ENCODE assay signal across 21 cellular contexts in the genomic region with DNA sequence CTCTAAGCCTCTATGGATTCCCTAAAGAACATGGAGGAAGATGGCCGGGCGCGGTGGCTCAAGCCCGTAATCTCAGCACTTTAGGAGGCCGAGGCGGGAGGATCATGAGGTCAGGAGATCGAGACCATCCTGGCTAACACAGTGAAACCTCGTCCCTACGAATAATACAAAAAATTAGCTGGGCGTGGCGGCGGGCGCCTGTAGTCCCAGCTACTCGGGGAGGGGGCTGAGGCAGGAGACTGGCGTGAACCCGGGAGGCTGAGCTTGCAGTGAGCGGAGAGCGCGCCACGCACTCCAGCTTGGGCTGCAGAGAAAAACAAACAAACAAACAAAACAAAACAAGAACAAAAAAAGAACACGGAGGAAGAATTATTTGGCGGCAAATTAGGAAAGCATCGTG. TPM values are rescaled to one million over a fixed set of nuclear protein-coding genes. Genes with fewer than 3 reads are reported as not detected.
DNase-seq lines count a peak whose midpoint lies in the region; ATAC-seq and TF ChIP-seq lines count a peak whose summit lies in the region.
"Had no signal": no experiment of that assay in that cellular context is flagged by ENCODE, and none has a peak within 500 bp of the region (broad histone marks: within the 10 kb centered on the region; RNA-seq: fewer than 3 reads in every experiment).

No MANE protein-coding gene starts in this region.

- POLR2A ChIA-PET in Caco-2 (lab: Charles Lee) (no interaction called here), OCI-LY7 (lab: Charles Lee) (interaction anchor here (0.9 to 2.0 kb wide), 3 partner anchors 11 to 188 kb away, joined by 3 to 5 read pairs (median 3); no protein-coding TSS in a partner anchor)
- POLR2A ChIA-PET in naive thymus-derived CD8-positive, alpha-beta T cell (lab: Charles Lee), result interaction anchor here (1.2 kb wide), 1 partner anchor 184 kb away, joined by 3 read pairs; no protein-coding TSS in a partner anchor

- no peaks in the 10 kb centered on the region for H3K36me3 ChIP-seq in Caco-2 (ENCODE audit: control insufficient read depth, insufficient read depth, low read length)
- H3K36me3 ChIP-seq in duodenal mucosa (ENCODE audit: control insufficient read depth in 1 of 2, insufficient read depth in 2 of 2, low read length in 2 of 2), result no peaks in the 10 kb centered on the region
- H3K36me3 ChIP-seq in mucosa of rectum (ENCODE audit: control insufficient read depth in 2 of 2, insufficient read depth in 2 of 2, low read length in 2 of 2), result no peaks in the 10 kb centered on the region
- no peaks in the 10 kb centered on the region for H3K36me3 ChIP-seq in OCI-LY7 (ENCODE audit: insufficient read depth, low read length)
- H3K36me3 ChIP-seq: BE2C; BLaER1 treated with 17β-estradiol and CSF1 and Interleukin-3, amounts not matched to agents 10 nM and 100 nM; HAP-1 had no signal

- DNase-seq in Caco-2, result no peak
- peak; percentile 42 for DNase-seq in NCI-H2227 treated with DMSO at 0.1 percent for 48 hours (lab: John Stamatoyannopoulos, UW)
- no peak for DNase-seq in T-helper 2 cell treated with Interferon-gamma antibody and Interleukin-4, amounts not matched to agents 5 μg/mL and 100 μg/mL, for 36 hours (ENCODE audit: low spot score)
- DNase-seq in naive thymus-derived CD8-positive, alpha-beta T cell, result no peak
- DNase-seq in OCI-LY7 (ENCODE audit: low spot score), result no peak
- DNase-seq: 8988T; ACHN; AML-193; BE2C; Calu3; CD4-positive, alpha-beta T cell; CD8-positive, alpha-beta memory T cell; GF-D8; HFFc6 had no signal

- no peak overlapping the region for H3K4me2 ChIP-seq in OCI-LY7 (ENCODE audit: low read length)
- H3K4me2 ChIP-seq: BLaER1 treated with 17β-estradiol and CSF1 and Interleukin-3, amounts not matched to agents 10 nM and 100 nM; GM23338 had no signal

- no peak for ATAC-seq in naive thymus-derived CD8-positive, alpha-beta T cell
- ATAC-seq: A549 had no signal

- intact Hi-C loops in Caco-2 (cut with micrococcal nuclease; ENCODE audit: unreplicated experiment) (no loop called here), OCI-LY7 (cut with micrococcal nuclease; ENCODE audit: unreplicated experiment) (loop anchor here (10.0 kb wide), 1 partner anchor 504 kb away; no protein-coding TSS in a partner anchor)

- H2AFZ ChIP-seq in OCI-LY7 (ENCODE audit: low read length), result no peak overlapping the region
- H2AFZ ChIP-seq: GM23338 had no signal

- H3K4me3 ChIP-seq in Caco-2 (ENCODE audit: low read depth, low read length) (no peak overlapping the region), duodenal mucosa (ENCODE audit: low read depth in 1 of 2, low read length in 2 of 2) (peak overlapping the region; percentile 25 to 29), mucosa of rectum (ENCODE audit: low read length in 2 of 2) (peak overlapping the region in 1 of 2 donors; percentile 39), OCI-LY7 (ENCODE audit: low read depth, low read length, poor library complexity, severe bottlenecking) (no peak overlapping the region)
- H3K4me3 ChIP-seq: A549; BLaER1 treated with 17β-estradiol and CSF1 and Interleukin-3, amounts not matched to agents 10 nM and 100 nM; GM23338; HAP-1 had no signal

- no peaks in the 10 kb centered on the region for H3K27me3 ChIP-seq in Caco-2 (replicated peaks; ENCODE audit: control insufficient read depth, insufficient read depth, low read length)
- H3K27me3 ChIP-seq in duodenal mucosa (ENCODE audit: control insufficient read depth in 1 of 2, insufficient read depth in 2 of 2, low read length in 2 of 2), result no peaks in the 10 kb centered on the region
- no peaks in the 10 kb centered on the region for H3K27me3 ChIP-seq in mucosa of rectum (ENCODE audit: control insufficient read depth in 2 of 2, insufficient read depth in 2 of 2, low read length in 2 of 2)
- H3K27me3 ChIP-seq: BE2C; BLaER1 treated with 17β-estradiol and CSF1 and Interleukin-3, amounts not matched to agents 10 nM and 100 nM had no signal

- CTCF ChIA-PET in Caco-2 (lab: Charles Lee) (interaction anchor here (0.7 kb wide), 1 partner anchor 42 kb away, joined by 3 read pairs; no protein-coding TSS in a partner anchor), OCI-LY7 (lab: Charles Lee; ENCODE audit: unreplicated experiment) (no interaction called here)

- H3K4me1 ChIP-seq in Caco-2 (peaks cover 39% of the 10 kb centered on the region), duodenal mucosa (ENCODE audit: control insufficient read depth in 1 of 2, insufficient read depth in 2 of 2, low read length in 2 of 2) (peaks cover 25 to 31% of the 10 kb centered on the region in 2 donors), mucosa of rectum (ENCODE audit: control insufficient read depth in 2 of 2, insufficient read depth in 2 of 2, low read length in 2 of 2) (peaks cover 14 to 39% of the 10 kb centered on the region in 2 donors), OCI-LY7 (ENCODE audit: insufficient read depth, low read length, poor library complexity, severe bottlenecking) (peaks cover 10% of the 10 kb centered on the region)

- TF ChIP-seq CTCF in Caco-2 (IDR thresholded peaks at IDR 0.05; ENCODE audit: insufficient read depth in 1 of 2, low read depth in 1 of 2, low read length in 1 of 2, severe bottlenecking in 1 of 2, unreplicated experiment in 1 of 2) (no peak), OCI-LY7 (conservative IDR thresholded peaks at IDR 0.05; ENCODE audit: low read length) (no peak)

- no TSS peak for BruUV-seq in Caco-2 (replicated peaks; lab: Mats Ljungman, UMichigan)
- no TSS peak for BruUV-seq in OCI-LY7 (replicated peaks; lab: Mats Ljungman, UMichigan)

- H3K36me3 Mint-ChIP-seq in Caco-2 (ENCODE audit: insufficient read depth, unreplicated experiment), result peaks cover 5% of the 10 kb centered on the region
- no peaks in the 10 kb centered on the region for H3K36me3 Mint-ChIP-seq in T-helper 2 cell treated with Interferon-gamma antibody and Interleukin-4, amounts not matched to agents 5 μg/mL and 100 μg/mL, for 36 hours (ENCODE audit: low read depth)
- H3K36me3 Mint-ChIP-seq in naive thymus-derived CD8-positive, alpha-beta T cell, result no peaks in the 10 kb centered on the region
- H3K36me3 Mint-ChIP-seq: CD14-positive monocyte; CD8-positive, alpha-beta memory T cell had no signal

- H3K9me3 ChIP-seq in Caco-2 (no peaks in the 10 kb centered on the region), duodenal mucosa (ENCODE audit: control insufficient read depth in 1 of 2, low read length in 2 of 2) (no peaks in the 10 kb centered on the region), mucosa of rectum (ENCODE audit: control insufficient read depth in 2 of 2, low read length in 2 of 2) (no peaks in the 10 kb centered on the region), OCI-LY7 (ENCODE audit: low read length) (no peaks in the 10 kb centered on the region)
- H3K9me3 ChIP-seq: A549, BE2C, HAP-1 had no signal

- no peaks in the 10 kb centered on the region for H3K27me3 Mint-ChIP-seq in Caco-2 (ENCODE audit: insufficient read depth, unreplicated experiment)
- peaks cover 3% of the 10 kb centered on the region for H3K27me3 Mint-ChIP-seq in T-helper 2 cell treated with Interferon-gamma antibody and Interleukin-4, amounts not matched to agents 5 μg/mL and 100 μg/mL, for 36 hours (ENCODE audit: low read depth)
- peaks cover 0 to 4% (median 0%) of the 10 kb centered on the region in 5 donors for H3K27me3 Mint-ChIP-seq in naive thymus-derived CD8-positive, alpha-beta T cell
- H3K27me3 Mint-ChIP-seq: CD4-positive, alpha-beta T cell; CD8-positive, alpha-beta memory T cell had no signal

- H3K27ac ChIP-seq in duodenal mucosa (ENCODE audit: low read depth, low read length) (no peak overlapping the region), mucosa of rectum (ENCODE audit: low read depth in 2 of 2, low read length in 2 of 2) (peak overlapping the region; percentile 81 to 82), OCI-LY7 (ENCODE audit: low read depth, low read length, poor library complexity, severe bottlenecking) (no peak overlapping the region)
- H3K27ac ChIP-seq: BLaER1 treated with 17β-estradiol and CSF1 and Interleukin-3, amounts not matched to agents 10 nM and 100 nM had no signal

- peak overlapping the region; percentile 68 for H3K27ac Mint-ChIP-seq in Caco-2 (ENCODE audit: unreplicated experiment)
- no peak overlapping the region for H3K27ac Mint-ChIP-seq in T-helper 2 cell treated with Interferon-gamma antibody and Interleukin-4, amounts not matched to agents 5 μg/mL and 100 μg/mL, for 36 hours
- no peak overlapping the region for H3K27ac Mint-ChIP-seq in naive thymus-derived CD8-positive, alpha-beta T cell
- H3K27ac Mint-ChIP-seq: CD14-positive monocyte; CD4-positive, alpha-beta T cell; CD8-positive, alpha-beta memory T cell; GM23338; HFFc6 had no signal

- no peaks in the 10 kb centered on the region for H3K9me3 Mint-ChIP-seq in Caco-2 (ENCODE audit: unreplicated experiment)
- H3K9me3 Mint-ChIP-seq in T-helper 2 cell treated with Interferon-gamma antibody and Interleukin-4, amounts not matched to agents 5 μg/mL and 100 μg/mL, for 36 hours, result no peaks in the 10 kb centered on the region
- no peaks in the 10 kb centered on the region for H3K9me3 Mint-ChIP-seq in naive thymus-derived CD8-positive, alpha-beta T cell
- H3K9me3 Mint-ChIP-seq: CD4-positive, alpha-beta T cell; CD8-positive, alpha-beta memory T cell; GM23338; HFFc6 had no signal

- peaks cover 30% of the 10 kb centered on the region for H3K4me1 Mint-ChIP-seq in Caco-2 (ENCODE audit: low read depth, unreplicated experiment)
- H3K4me1 Mint-ChIP-seq in T-helper 2 cell treated with Interferon-gamma antibody and Interleukin-4, amounts not matched to agents 5 μg/mL and 100 μg/mL, for 36 hours (ENCODE audit: low read depth), result peaks cover 5% of the 10 kb centered on the region
- peaks cover 0 to 1% (median 0%) of the 10 kb centered on the region in 4 donors for H3K4me1 Mint-ChIP-seq in naive thymus-derived CD8-positive, alpha-beta T cell
- H3K4me1 Mint-ChIP-seq: CD8-positive, alpha-beta memory T cell had no signal

- no peaks in the 10 kb centered on the region for H3K9me2 ChIP-seq in OCI-LY7 (ENCODE audit: insufficient read depth, low read length)

- H3K9ac ChIP-seq in duodenal mucosa (ENCODE audit: low read depth in 1 of 2, low read length in 2 of 2) (no peak overlapping the region), mucosa of rectum (ENCODE audit: low read depth in 1 of 2, low read length in 2 of 2) (peak overlapping the region in 1 of 2 donors; percentile 47)

- H3K4me3 Mint-ChIP-seq in Caco-2 (ENCODE audit: unreplicated experiment), result no peak overlapping the region
- H3K4me3 Mint-ChIP-seq in T-helper 2 cell treated with Interferon-gamma antibody and Interleukin-4, amounts not matched to agents 5 μg/mL and 100 μg/mL, for 36 hours, result no peak overlapping the region
- no peak overlapping the region for H3K4me3 Mint-ChIP-seq in naive thymus-derived CD8-positive, alpha-beta T cell
- H3K4me3 Mint-ChIP-seq: CD14-positive monocyte; CD4-positive, alpha-beta T cell; CD8-positive, alpha-beta memory T cell; GM23338; HFFc6 had no signal

- H4K20me1 ChIP-seq in OCI-LY7 (ENCODE audit: insufficient read depth, low read length), result no peaks in the 10 kb centered on the region
- H4K20me1 ChIP-seq: BLaER1 treated with 17β-estradiol and CSF1 and Interleukin-3, amounts not matched to agents 10 nM and 100 nM had no signal

- no peaks in the 10 kb centered on the region for H3K79me2 ChIP-seq in OCI-LY7 (ENCODE audit: insufficient read depth, low read depth, low read length)

RNA-seq across cellular contexts. Expression of gene ZNF326, which starts 5.8 kb away (rescaled TPM):
- 31.7 and 32.3 TPM in 2 replicates for total RNA-seq in Caco-2 (2022)
- total RNA-seq in naive thymus-derived CD8-positive, alpha-beta T cell, result 10 to 100 TPM; 26.5 to 27.3 TPM
- 1 to 10 TPM; 4.3 to 6.0 (median 5.1) TPM for polyA plus RNA-seq in naive thymus-derived CD8-positive, alpha-beta T cell
- 10.5 and 11.5 TPM in 2 replicates for total RNA-seq in OCI-LY7 (2014; rRNA removed; shearing (Covaris generic))
- 43.5 and 45.5 TPM in 2 replicates for total RNA-seq in OCI-LY7 (2022)

Comparison
In these comparisons a context has a peak if more than half of its experiments do, and no peak if none do; other contexts are left out.
1. H3K4me3 ChIP-seq: peak in duodenal mucosa (2 of 2); none in Caco-2 (single experiment) and OCI-LY7 (single experiment).
2. H3K27ac ChIP-seq: peak in mucosa of rectum (2 of 2); none in duodenal mucosa (single experiment) and OCI-LY7 (single experiment).